Comparison of ENCODE assay signal across 8 cellular contexts in the genomic region with DNA sequence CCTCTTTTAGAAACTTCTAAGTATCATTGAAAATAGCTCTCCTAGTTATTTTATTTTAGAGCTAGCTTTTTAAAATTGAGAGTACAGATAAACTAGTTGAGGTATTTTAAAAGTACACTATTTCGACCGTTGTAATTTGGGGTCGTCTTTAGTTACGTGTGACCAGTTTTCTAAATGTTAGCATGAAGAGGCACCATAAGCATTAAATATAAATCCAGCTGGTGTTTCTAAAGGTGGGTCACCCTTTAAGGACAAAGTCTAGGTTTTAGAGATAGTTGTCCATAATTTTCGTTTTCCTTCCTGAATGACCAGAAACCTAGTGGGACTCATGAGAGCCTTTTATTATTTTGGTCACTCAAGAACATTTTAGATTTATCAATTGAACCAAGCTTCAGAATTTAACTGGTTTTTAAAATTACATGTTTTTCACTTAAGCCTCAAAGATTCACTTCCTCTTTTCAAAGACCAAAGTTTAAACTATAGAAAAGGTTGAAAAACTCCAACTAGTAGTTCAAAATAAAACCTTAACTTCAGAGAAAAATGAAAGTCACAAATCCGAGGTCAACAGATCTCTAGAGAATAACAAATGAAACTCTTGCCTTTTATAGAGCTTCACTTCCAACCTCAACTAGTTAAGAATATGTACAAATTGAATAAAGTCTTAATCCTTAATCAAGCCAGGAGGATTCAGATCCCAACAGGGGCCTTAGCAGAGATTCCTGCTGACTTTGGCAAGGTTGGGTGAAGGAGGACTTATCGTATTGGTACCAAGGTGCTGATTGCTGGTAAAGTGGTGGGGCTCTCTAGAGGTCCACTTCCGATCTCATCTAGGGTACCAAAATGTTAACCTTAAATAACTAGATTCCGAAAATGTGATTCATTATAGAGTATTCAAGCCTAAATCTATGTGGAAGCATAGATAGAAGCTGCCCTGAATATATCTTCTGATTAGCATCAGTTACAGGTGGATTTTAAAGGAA. TPM values are rescaled to one million over a fixed set of nuclear protein-coding genes. Genes with fewer than 3 reads are reported as not detected.
DNase-seq lines count a peak whose midpoint lies in the region; ATAC-seq and TF ChIP-seq lines count a peak whose summit lies in the region.

No MANE protein-coding gene starts in this region.

- CTCF ChIA-PET in activated naive CD4-positive, alpha-beta T cell treated with anti-CD3 and anti-CD28 coated beads for 36 hours (lab: Charles Lee): no interaction called here

- peaks cover 38% of the 10 kb centered on the region for H3K36me3 Mint-ChIP-seq in activated naive CD4-positive, alpha-beta T cell treated with anti-CD3 and anti-CD28 coated beads for 36 hours (ENCODE audit: low read depth)
- peaks cover 30 to 48% of the 10 kb centered on the region in 2 donors for H3K36me3 Mint-ChIP-seq in activated naive CD4-positive, alpha-beta T cell treated with anti-CD3 and anti-CD28 coated beads, Interleukin-2, amount 50 U/mL, for 72 hours

- peaks cover 0 to 20% (median 13%) of the 10 kb centered on the region in 3 donors for H3K9me3 ChIP-seq in adrenal gland (replicated peaks in 1 of 3)
- peaks cover 0 to 8% (median 0%) of the 10 kb centered on the region in 3 donors for H3K9me3 ChIP-seq in tibial artery
- H3K9me3 ChIP-seq in prostate gland: no peaks in the 10 kb centered on the region

- WGBS in adrenal gland, 4 donors: 73 to 83% (median 79%) methylated on average over 9 of the region's 9 CpGs
- WGBS in prostate gland: 70% methylated on average over 9 of the region's 9 CpGs

- no peak for ATAC-seq in activated naive CD4-positive, alpha-beta T cell treated with anti-CD3 and anti-CD28 coated beads, Interleukin-2, amount 50 U/mL, for 72 hours
- peak; percentile 64 for ATAC-seq in HG03159 (IDR thresholded peaks at IDR 0.05; ENCODE audit: unreplicated experiment)

- intact Hi-C loops in activated naive CD4-positive, alpha-beta T cell treated with anti-CD3 and anti-CD28 coated beads for 36 hours (cut with micrococcal nuclease): no loop called here
- intact Hi-C loops in adrenal gland (cut with DNase I): no loop called here
- intact Hi-C loops in tibial artery (cut with DNase I; ENCODE audit: low total_unique reads): no loop called here
- intact Hi-C loops in prostate gland (cut with DNase I): no loop called here

- H3K4me1 ChIP-seq in adrenal gland (replicated peaks in 1 of 2) (no peaks in the 10 kb centered on the region), tibial artery (peaks cover 0 to 31% (median 17%) of the 10 kb centered on the region in 4 donors), prostate gland (replicated peaks) (no peaks in the 10 kb centered on the region)

- DNase-seq in activated naive CD4-positive, alpha-beta T cell treated with anti-CD3 and anti-CD28 coated beads for 36 hours: no peak
- DNase-seq in activated naive CD4-positive, alpha-beta T cell treated with anti-CD3 and anti-CD28 coated beads, Interleukin-2, amount 50 U/mL, for 72 hours (ENCODE audit: low spot score in 2 of 2): no peak
- no peak for DNase-seq in adrenal gland
- DNase-seq in tibial artery: no peak
- no peak for DNase-seq in prostate gland (ENCODE audit: low spot score)
- no peak for DNase-seq in SHP77 treated with DMSO at 0.1 percent for 48 hours (lab: John Stamatoyannopoulos, UW)
- DNase-seq in activated CD4-positive, CD25-positive, alpha-beta regulatory T cell treated with anti-CD3 and anti-CD28 coated beads, Interleukin-2, amount 50 U/mL, for 72 hours: no peak

- H3K27ac Mint-ChIP-seq in activated naive CD4-positive, alpha-beta T cell treated with anti-CD3 and anti-CD28 coated beads for 36 hours: peak overlapping the region; percentile 36
- peak overlapping the region in 1 of 2 donors; percentile 81 for H3K27ac Mint-ChIP-seq in activated naive CD4-positive, alpha-beta T cell treated with anti-CD3 and anti-CD28 coated beads, Interleukin-2, amount 50 U/mL, for 72 hours

- peaks cover 24% of the 10 kb centered on the region for H3K4me1 Mint-ChIP-seq in activated naive CD4-positive, alpha-beta T cell treated with anti-CD3 and anti-CD28 coated beads for 36 hours (ENCODE audit: low read depth)

- no peaks in the 10 kb centered on the region for H3K27me3 Mint-ChIP-seq in activated naive CD4-positive, alpha-beta T cell treated with anti-CD3 and anti-CD28 coated beads for 36 hours (ENCODE audit: low read depth)

- TF ChIP-seq CTCF in adrenal gland (IDR thresholded peaks at IDR 0.05) (no peak), tibial artery (IDR thresholded peaks at IDR 0.05) (no peak), prostate gland (IDR thresholded peaks at IDR 0.05) (no peak)

- TF ChIP-seq POLR2A in adrenal gland (IDR thresholded peaks at IDR 0.05): no peak
- TF ChIP-seq POLR2A in prostate gland (IDR thresholded peaks at IDR 0.05): no peak

- peaks cover 0 to 1% of the 10 kb centered on the region in 2 donors for H3K36me3 ChIP-seq in adrenal gland (replicated peaks in 1 of 2)
- H3K36me3 ChIP-seq in tibial artery: peaks cover 3 to 12% (median 9%) of the 10 kb centered on the region in 3 donors
- H3K36me3 ChIP-seq in prostate gland: no peaks in the 10 kb centered on the region

- H3K27ac ChIP-seq in adrenal gland: peak overlapping the region in 4 of 5 donors; percentile 2 to 70 (median 47)
- H3K27ac ChIP-seq in tibial artery: peak overlapping the region; percentile 71 to 81
- peak overlapping the region in 1 of 2 donors; percentile 48 for H3K27ac ChIP-seq in prostate gland

- H3K9me3 Mint-ChIP-seq in activated naive CD4-positive, alpha-beta T cell treated with anti-CD3 and anti-CD28 coated beads for 36 hours: peaks cover 30% of the 10 kb centered on the region
- H3K9me3 Mint-ChIP-seq in activated naive CD4-positive, alpha-beta T cell treated with anti-CD3 and anti-CD28 coated beads, Interleukin-2, amount 50 U/mL, for 72 hours: peaks cover 14 to 15% of the 10 kb centered on the region in 2 donors

- peak overlapping the region in 1 of 4 donors; percentile 25 for H3K4me3 ChIP-seq in adrenal gland
- peak overlapping the region; percentile 22 to 35 for H3K4me3 ChIP-seq in tibial artery
- H3K4me3 ChIP-seq in prostate gland: no peak overlapping the region

- no peak overlapping the region for H3K4me3 Mint-ChIP-seq in activated naive CD4-positive, alpha-beta T cell treated with anti-CD3 and anti-CD28 coated beads for 36 hours

- H3K27me3 ChIP-seq in adrenal gland (no peaks in the 10 kb centered on the region), tibial artery (no peaks in the 10 kb centered on the region), prostate gland (replicated peaks; ENCODE audit: insufficient read depth) (no peaks in the 10 kb centered on the region)

RNA-seq across cellular contexts. Expression of gene PHKB, which starts 32.5 kb away (rescaled TPM):
- total RNA-seq in activated naive CD4-positive, alpha-beta T cell treated with anti-CD3 and anti-CD28 coated beads for 36 hours: 10 to 100 TPM; 22.5 to 25.3 TPM
- 10 to 100 TPM; 22.4 to 28.6 TPM for total RNA-seq in activated naive CD4-positive, alpha-beta T cell treated with anti-CD3 and anti-CD28 coated beads, Interleukin-2, amount 50 U/mL, for 72 hours
- total RNA-seq in adrenal gland (100 to 1,000 TPM in 5 of 8 donors, 10 to 100 TPM in 3; 74.4 to 124 (median 108) TPM), prostate gland (10 to 100 TPM; 70.1 to 93.7 TPM)
- 100 to 1,000 TPM in 1 of 3 donors, 10 to 100 TPM in 2; 27.6 to 110 (median 29.2) TPM for polyA plus RNA-seq in adrenal gland

RNA-seq across cellular contexts. Expression of gene ITFG1, which starts 32.8 kb away (rescaled TPM):
- 10 to 100 TPM; 17.6 to 18.3 TPM for total RNA-seq in activated naive CD4-positive, alpha-beta T cell treated with anti-CD3 and anti-CD28 coated beads for 36 hours
- 10 to 100 TPM; 14.1 to 15.9 TPM for total RNA-seq in activated naive CD4-positive, alpha-beta T cell treated with anti-CD3 and anti-CD28 coated beads, Interleukin-2, amount 50 U/mL, for 72 hours
- total RNA-seq in adrenal gland: 100 to 1,000 TPM in 2 of 8 donors, 10 to 100 TPM in 6; 55.6 to 116 (median 84.4) TPM
- polyA plus RNA-seq in adrenal gland: 100 to 1,000 TPM in 1 of 3 donors, 10 to 100 TPM in 1, 1 to 10 TPM in 1; 8.4 to 246 (median 14.8) TPM
- total RNA-seq in prostate gland: 100 to 1,000 TPM in 1 of 2 donors, 10 to 100 TPM in 1; 49.1 to 104 TPM

Comparison
In these comparisons a context has a peak if more than half of its experiments do, and no peak if none do; other contexts are left out.
1. H3K4me3 ChIP-seq: peak in tibial artery (2 of 2); none in prostate gland (0 of 2).